Comparison of ENCODE assay signal across 8 cellular contexts in the genomic region with DNA sequence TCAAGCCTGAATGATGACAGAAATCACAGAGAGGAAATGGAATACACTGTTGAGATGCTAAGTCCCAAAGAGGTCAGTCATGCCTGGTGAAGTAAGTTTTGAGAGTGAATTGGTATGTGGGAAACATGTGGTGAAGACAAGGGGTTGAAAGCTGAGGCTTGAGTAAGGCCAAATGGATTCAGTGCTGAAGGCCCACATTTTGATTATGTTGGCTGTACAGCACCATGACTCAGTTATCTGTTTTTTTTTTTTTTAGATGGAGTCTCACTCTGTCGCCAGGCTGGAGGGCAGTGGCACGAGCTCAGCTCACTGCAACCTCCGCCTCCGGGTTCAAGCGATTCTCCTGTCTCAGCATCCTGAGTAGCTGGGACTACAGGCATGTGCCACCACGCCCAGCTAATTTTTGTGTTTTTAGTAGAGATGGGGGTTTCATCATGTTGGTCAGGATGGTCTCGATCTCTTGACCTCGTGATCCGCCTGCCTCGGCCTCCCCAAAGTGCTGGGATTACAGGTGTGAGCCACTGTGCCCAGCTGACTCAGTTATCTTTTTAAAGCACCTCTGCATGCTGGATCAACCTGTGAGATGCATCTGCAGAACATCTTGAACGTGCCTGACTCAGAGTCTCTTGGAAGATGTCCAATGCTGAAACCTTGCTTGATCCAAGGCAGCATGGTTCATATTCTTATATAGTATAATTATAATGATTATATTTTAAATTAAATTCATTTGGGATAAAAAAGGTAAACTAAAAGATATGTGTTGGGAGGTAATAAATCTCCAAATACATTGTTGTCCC.
A peak's percentile ranks its signal among the peaks of the same experiment; 100 is the strongest.
DNase-seq lines count a peak whose midpoint lies in the region; ATAC-seq and TF ChIP-seq lines count a peak whose summit lies in the region.
"Not testable (repeated sequence)": the region's sequence is repeated elsewhere in the genome, so short reads cannot be mapped to it uniquely, and the experiment has no call there.

No MANE protein-coding gene starts in this region.

- ATAC-seq in PC-3: not testable (repeated sequence)
- ATAC-seq in Right ventricle myocardium inferior: peak; percentile 73

- peaks cover 80% of the 10 kb centered on the region for H3K4me1 Mint-ChIP-seq in mesothelial cell of epicardium

- H3K4me3 ChIP-seq in AG09309 (ENCODE audit: control insufficient read depth, low read depth, low read length); PC-3 (ENCODE audit: low read length); smooth muscle cell: not testable (repeated sequence)

- not testable (repeated sequence) for BruUV-seq in PC-3 (replicated peaks; lab: Mats Ljungman, UMichigan)

- DNase-seq in AG09309 (ENCODE audit: low read depth) (peak; percentile 43), HCEC 1CT (peak; percentile 76), PC-3 (peak; percentile 44), astrocyte of the hippocampus (ENCODE audit: low read depth, low spot score) (peak; percentile 31), epithelial cell of prostate (ENCODE audit: low read depth, low spot score) (peak; percentile 59)
- DNase-seq in Right ventricle myocardium inferior (ENCODE audit: missing footprints); mesothelial cell of epicardium (ENCODE audit: low spot score in 2 of 2, unreplicated experiment in 2 of 2); smooth muscle cell (lab: John Stamatoyannopoulos, UW; ENCODE audit: unreplicated experiment): not testable (repeated sequence)

- H3K27ac ChIP-seq in PC-3 (ENCODE audit: low read length): peak overlapping the region; percentile 62
- peak overlapping the region; percentile 54 for H3K27ac ChIP-seq in epithelial cell of prostate
- peak overlapping the region; percentile 80 for H3K27ac ChIP-seq in smooth muscle cell (ENCODE audit: low read depth)

- not testable (repeated sequence) for H3K79me2 ChIP-seq in PC-3 (ENCODE audit: low read length); smooth muscle cell (ENCODE audit: low read depth)

- POLR2A ChIA-PET in PC-3 (lab: Charles Lee; ENCODE audit: unreplicated experiment): not testable (repeated sequence)

- H3K27ac Mint-ChIP-seq in mesothelial cell of epicardium: peak overlapping the region; percentile 84

- H3K9me2 ChIP-seq in PC-3 (replicated peaks; ENCODE audit: low read length): not testable (repeated sequence)

- WGBS in smooth muscle cell (ENCODE audit: low lambda C conversion rate): 85% methylated on average over 11 of the region's 11 CpGs

- H3K4me2 ChIP-seq in PC-3 (ENCODE audit: low read length) (peak overlapping the region; percentile 61), smooth muscle cell (peak overlapping the region; percentile 49)

- not testable (repeated sequence) for H3F3A ChIP-seq in PC-3 (ENCODE audit: low read length, unreplicated experiment)
- H3F3A ChIP-seq in smooth muscle cell (ENCODE audit: low read depth): peaks cover 21% of the 10 kb centered on the region

- peaks cover 40% of the 10 kb centered on the region for H3K4me1 ChIP-seq in PC-3 (ENCODE audit: insufficient read depth, low read length)
- not testable (repeated sequence) for H3K4me1 ChIP-seq in smooth muscle cell (ENCODE audit: low read depth)

- not testable (repeated sequence) for H3K4me3 Mint-ChIP-seq in mesothelial cell of epicardium

- not testable (repeated sequence) for H4K20me1 ChIP-seq in PC-3 (ENCODE audit: low read length); smooth muscle cell (ENCODE audit: low read depth)

- H3K36me3 Mint-ChIP-seq in mesothelial cell of epicardium: not testable (repeated sequence)

- CTCF ChIA-PET in PC-3 (lab: Charles Lee): not testable (repeated sequence)

- H3K9me3 ChIP-seq in PC-3 (ENCODE audit: low read length); smooth muscle cell (replicated peaks; ENCODE audit: low read depth): not testable (repeated sequence)

- H3K9ac ChIP-seq in PC-3 (ENCODE audit: low read length); smooth muscle cell (ENCODE audit: low read depth): not testable (repeated sequence)

- H3K27me3 Mint-ChIP-seq in mesothelial cell of epicardium (ENCODE audit: low read depth): not testable (repeated sequence)

- H3K36me3 ChIP-seq in PC-3 (ENCODE audit: low read depth, low read length); smooth muscle cell (ENCODE audit: low read depth): not testable (repeated sequence)

- intact Hi-C loops in PC-3 (cut with micrococcal nuclease): loop anchor here (2.0 to 5.0 kb wide), 6 partner anchors 100 to 833 kb away; no protein-coding TSS in a partner anchor
- intact Hi-C loops in Right ventricle myocardium inferior (cut with DNase I): not testable (repeated sequence)

- H3K27me3 ChIP-seq in PC-3 (ENCODE audit: low read length); smooth muscle cell (ENCODE audit: low read depth): not testable (repeated sequence)

- H3K9me3 Mint-ChIP-seq in mesothelial cell of epicardium: not testable (repeated sequence)

- not testable (repeated sequence) for H2AFZ ChIP-seq in PC-3 (ENCODE audit: low read length); smooth muscle cell (ENCODE audit: low read depth)

- not testable (repeated sequence) for TF ChIP-seq CTCF in AG09309 (IDR thresholded peaks at IDR 0.05; ENCODE audit: control insufficient read depth, insufficient read depth, low read depth, low read length, missing control alignments); PC-3 (conservative IDR thresholded peaks at IDR 0.05; ENCODE audit: low read depth, low read length); mesothelial cell of epicardium (IDR thresholded peaks at IDR 0.05; ENCODE audit: unreplicated experiment); smooth muscle cell (IDR thresholded peaks at IDR 0.05; ENCODE audit: borderline replicate concordance, insufficient read depth, poor library complexity, severe bottlenecking)
